ENCODE assay signal across 1 cellular context in the genomic region with DNA sequence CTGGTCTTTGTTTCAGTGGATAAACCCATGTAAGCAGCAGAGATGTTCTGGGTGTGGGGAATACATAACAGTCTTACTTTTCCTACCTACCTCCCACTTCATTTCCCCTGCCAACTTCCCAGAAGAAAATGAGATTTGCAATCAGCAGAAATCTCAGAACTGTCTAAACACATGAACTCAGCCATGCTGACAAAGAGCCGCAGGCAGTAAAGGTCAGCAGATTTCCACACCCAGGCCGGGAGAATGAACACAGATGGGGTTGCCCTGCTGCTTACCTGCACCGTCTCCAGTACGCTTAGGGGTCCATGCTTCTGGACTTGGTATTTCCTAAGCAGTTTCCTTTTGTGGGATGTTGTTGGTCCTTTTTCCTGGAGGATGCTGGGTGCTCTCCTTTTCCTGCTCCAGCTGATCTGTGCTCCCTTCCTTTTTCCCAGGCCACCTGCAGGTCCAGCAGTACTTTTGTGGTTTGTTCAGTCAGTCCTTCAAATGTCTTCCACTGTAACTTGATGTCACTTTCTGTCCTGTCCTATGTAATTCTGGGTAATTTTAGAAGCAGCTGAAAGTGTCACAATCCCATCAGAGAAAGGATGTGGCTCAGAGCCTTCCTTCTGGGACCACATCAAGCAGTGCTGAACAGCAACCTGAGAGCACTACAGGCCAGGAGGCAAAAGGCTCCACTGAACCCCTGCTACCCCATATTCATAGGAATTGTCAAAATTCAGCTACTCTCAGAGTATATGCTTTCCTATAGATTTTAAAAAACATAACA.
TF ChIP-seq lines count a peak whose summit lies in the region.

No MANE protein-coding gene starts in this region.

TF ChIP-seq in H1, 55 proteins besides CTCF, POLR2A, EP300 and RAD21:
- TF ChIP-seq KDM4A (IDR thresholded peaks at IDR 0.05; ENCODE audit: low read depth, low read length, severe bottlenecking) (no peak), NANOG (IDR thresholded peaks at IDR 0.05; ENCODE audit: insufficient read depth, low read depth, low read length, poor library complexity, severe bottlenecking) (no peak), KDM5A (IDR thresholded peaks at IDR 0.05; ENCODE audit: low read length) (no peak), POU5F1 (IDR thresholded peaks at IDR 0.05; ENCODE audit: low read depth, low read length) (no peak), SIN3A (conservative IDR thresholded peaks at IDR 0.05 in 1 of 2, IDR thresholded peaks at IDR 0.05 in 1 of 2; ENCODE audit: low read depth in 1 of 2, low read length in 2 of 2) (no peak), SRF (IDR thresholded peaks at IDR 0.05; ENCODE audit: low read depth, low read length) (no peak), SP4 (IDR thresholded peaks at IDR 0.05; ENCODE audit: low read length) (no peak), FOSL1 (IDR thresholded peaks at IDR 0.05; ENCODE audit: insufficient read depth, low read depth, low read length) (no peak), BRCA1 (IDR thresholded peaks at IDR 0.05; ENCODE audit: low read depth, low read length) (no peak)
- TF ChIP-seq, protein P1, sequence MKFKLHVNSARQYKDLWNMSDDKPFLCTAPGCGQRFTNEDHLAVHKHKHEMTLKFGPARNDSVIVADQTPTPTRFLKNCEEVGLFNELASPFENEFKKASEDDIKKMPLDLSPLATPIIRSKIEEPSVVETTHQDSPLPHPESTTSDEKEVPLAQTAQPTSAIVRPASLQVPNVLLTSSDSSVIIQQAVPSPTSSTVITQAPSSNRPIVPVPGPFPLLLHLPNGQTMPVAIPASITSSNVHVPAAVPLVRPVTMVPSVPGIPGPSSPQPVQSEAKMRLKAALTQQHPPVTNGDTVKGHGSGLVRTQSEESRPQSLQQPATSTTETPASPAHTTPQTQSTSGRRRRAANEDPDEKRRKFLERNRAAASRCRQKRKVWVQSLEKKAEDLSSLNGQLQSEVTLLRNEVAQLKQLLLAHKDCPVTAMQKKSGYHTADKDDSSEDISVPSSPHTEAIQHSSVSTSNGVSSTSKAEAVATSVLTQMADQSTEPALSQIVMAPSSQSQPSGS (IDR thresholded peaks at IDR 0.05; ENCODE audit: low read length): no peak
- TF ChIP-seq, protein P2, sequence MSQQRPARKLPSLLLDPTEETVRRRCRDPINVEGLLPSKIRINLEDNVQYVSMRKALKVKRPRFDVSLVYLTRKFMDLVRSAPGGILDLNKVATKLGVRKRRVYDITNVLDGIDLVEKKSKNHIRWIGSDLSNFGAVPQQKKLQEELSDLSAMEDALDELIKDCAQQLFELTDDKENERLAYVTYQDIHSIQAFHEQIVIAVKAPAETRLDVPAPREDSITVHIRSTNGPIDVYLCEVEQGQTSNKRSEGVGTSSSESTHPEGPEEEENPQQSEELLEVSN (IDR thresholded peaks at IDR 0.05): no peak
